In genomic region chr3:54519493-54519892, GRCh38 we compare ENCODE assay signal across 2 cellular contexts.
TF ChIP-seq lines count a peak whose summit lies in the region.

No MANE protein-coding gene starts in this region.

TF ChIP-seq in SK-N-SH, 30 proteins besides CTCF, POLR2A, EP300 and RAD21 (continued from another document):
- TF ChIP-seq FOXJ3 (CRISPR knock-in tag; IDR thresholded peaks at IDR 0.05) (peak; percentile 85), FOSL2 (IDR thresholded peaks at IDR 0.05; ENCODE audit: borderline replicate concordance, low read depth) (no peak), JUND (IDR thresholded peaks at IDR 0.05) (no peak), USF2 (IDR thresholded peaks at IDR 0.05; ENCODE audit: borderline replicate concordance, low read depth, low read length) (no peak), RCOR1 (IDR thresholded peaks at IDR 0.05; ENCODE audit: low read length) (peak; percentile 99), ZBTB33 (IDR thresholded peaks at IDR 0.05; ENCODE audit: borderline replicate concordance, low read depth) (no peak), TEAD4 (IDR thresholded peaks at IDR 0.05; ENCODE audit: borderline replicate concordance, insufficient read depth) (peak; percentile 24; the same call in 1 of the 2 replicates), GATA2 (CRISPR knock-in tag; IDR thresholded peaks at IDR 0.05) (peak; percentile 98), GABPA (IDR thresholded peaks at IDR 0.05; ENCODE audit: low read depth) (no peak), ELF1 (IDR thresholded peaks at IDR 0.05) (no peak)

TF ChIP-seq in SK-N-SH treated with all-trans-retinoic acid at 6 μM for 48 hours, 23 proteins besides CTCF, POLR2A, EP300 and RAD21 (continued from another document):
- TF ChIP-seq TSHZ2 (CRISPR knock-in tag; IDR thresholded peaks at IDR 0.05) (peak; percentile 73; the same call in 1 of the 2 replicates), ESRRG (CRISPR knock-in tag; IDR thresholded peaks at IDR 0.05) (no peak), POU6F1 (CRISPR knock-in tag; IDR thresholded peaks at IDR 0.05; ENCODE audit: borderline replicate concordance, low read depth) (no peak), BACH2 (CRISPR knock-in tag; IDR thresholded peaks at IDR 0.05; ENCODE audit: borderline replicate concordance) (0 out of 2 replicates have a peak, but pooled peaks have one; percentile 10), ISL1 (CRISPR knock-in tag; IDR thresholded peaks at IDR 0.05) (peak; percentile 64), CSRNP3 (CRISPR knock-in tag; IDR thresholded peaks at IDR 0.05) (no peak), ZFP3 (CRISPR knock-in tag; IDR thresholded peaks at IDR 0.05) (no peak), OSR1 (CRISPR knock-in tag; IDR thresholded peaks at IDR 0.05) (no peak)
